ENCODE assay signal across 20 cellular contexts in genomic region chr4:111628437-111628836, GRCh38.
DNase-seq lines count a peak whose midpoint lies in the region; ATAC-seq and TF ChIP-seq lines count a peak whose summit lies in the region.
"Had no signal": no experiment of that assay in that cellular context is flagged by ENCODE, and none has a peak within 500 bp of the region (broad histone marks: within the 10 kb centered on the region; RNA-seq: fewer than 3 reads in every experiment).

No MANE protein-coding gene starts in this region.

- no peak overlapping the region for H3K18ac ChIP-seq in mesenchymal stem cell (ENCODE audit: low read depth in 1 of 2, low read length in 2 of 2)

- TF ChIP-seq POLR2A in thyroid gland (IDR thresholded peaks at IDR 0.05) = no peak

- H4K8ac ChIP-seq in mesenchymal stem cell (ENCODE audit: low read length) = no peak overlapping the region

- intact Hi-C loops in thyroid gland (cut with DNase I) = no loop called here

- no peak overlapping the region for H3K14ac ChIP-seq in mesenchymal stem cell (ENCODE audit: low read length in 2 of 2)

- ATAC-seq in HG02571 (IDR thresholded peaks at IDR 0.05; ENCODE audit: unreplicated experiment) = no peak
- ATAC-seq in HG02840 (IDR thresholded peaks at IDR 0.05; ENCODE audit: low FRiP score, unreplicated experiment) = no peak
- ATAC-seq: HCT116 had no signal

- in situ Hi-C loops in astrocyte of the cerebellum (cut with HindIII; ENCODE audit: low sequenced_read_pairs) = loop anchor here (5.0 kb wide), 1 partner anchor 1001 kb away; no protein-coding TSS in a partner anchor

- H3K23ac ChIP-seq in mesenchymal stem cell (ENCODE audit: low read length in 2 of 2) = no peak overlapping the region

- 90% methylated on average over 10 of the region's 10 CpGs for WGBS in mesenchymal stem cell
- 48 to 59% methylated on average over 9 of the region's 10 CpGs for WGBS in thyroid gland, 2 donors

- H3K4me1 ChIP-seq in HEK293 (ENCODE audit: control insufficient read depth, insufficient read depth, low read length) = no peaks in the 10 kb centered on the region
- peaks cover 5% of the 10 kb centered on the region for H3K4me1 ChIP-seq in mesenchymal stem cell (ENCODE audit: control insufficient read depth, insufficient read depth, low read depth, low read length)
- H3K4me1 ChIP-seq in thyroid gland = no peaks in the 10 kb centered on the region

- CTCF ChIA-PET in HEK293 (lab: Yijun Ruan, JAX) = interaction anchor here (0.6 to 2.1 kb wide), 4 partner anchors 12 to 964 kb away, joined by 3 to 7 read pairs (median 3); no protein-coding TSS in a partner anchor

- H3K79me1 ChIP-seq in mesenchymal stem cell (replicated peaks; ENCODE audit: low read length, poor library complexity, severe bottlenecking) = no peaks in the 10 kb centered on the region

- no peak overlapping the region for H2AK5ac ChIP-seq in mesenchymal stem cell (ENCODE audit: low read length, severe bottlenecking)

- peak overlapping the region; percentile 10 for H3K4me2 ChIP-seq in mesenchymal stem cell (ENCODE audit: low read length, poor library complexity, severe bottlenecking)
- H3K4me2 ChIP-seq: SK-N-SH had no signal

- no peak overlapping the region for H2AFZ ChIP-seq in mesenchymal stem cell (ENCODE audit: low read depth, low read length)
- H2AFZ ChIP-seq: GM23248 had no signal

- H2BK15ac ChIP-seq in mesenchymal stem cell (ENCODE audit: low read depth, poor library complexity, severe bottlenecking) = no peak overlapping the region

- H2BK5ac ChIP-seq in mesenchymal stem cell (ENCODE audit: low read depth, low read length, poor library complexity, severe bottlenecking) = no peak overlapping the region

- POLR2A ChIA-PET in HEK293 (lab: Yijun Ruan, JAX) = interaction anchor here (0.7 kb wide), 2 partner anchors 301 to 392 kb away, joined by 6 to 8 read pairs; no protein-coding TSS in a partner anchor

- no peak overlapping the region for H2BK12ac ChIP-seq in mesenchymal stem cell (ENCODE audit: low read length in 2 of 2)

- no peak overlapping the region for H4K91ac ChIP-seq in mesenchymal stem cell (ENCODE audit: low read length)

- no peaks in the 10 kb centered on the region for H3K9me3 ChIP-seq in HEK293 (ENCODE audit: control insufficient read depth, insufficient read depth, low read depth, low read length)
- no peaks in the 10 kb centered on the region for H3K9me3 ChIP-seq in mesenchymal stem cell (ENCODE audit: control insufficient read depth, low read length)
- H3K9me3 ChIP-seq in thyroid gland = no peaks in the 10 kb centered on the region
- H3K9me3 ChIP-seq: SK-N-SH had no signal

- TF ChIP-seq CTCF in HEK293 (tag by site-specific recombination; IDR thresholded peaks at IDR 0.05) = no peak
- TF ChIP-seq CTCF in astrocyte of the cerebellum (IDR thresholded peaks at IDR 0.05; ENCODE audit: low read depth, low read length, missing control alignments) = no peak
- no peak for TF ChIP-seq CTCF in thyroid gland (IDR thresholded peaks at IDR 0.05)

- H3K4me3 ChIP-seq in HEK293 (ENCODE audit: low read depth, low read length) (no peak overlapping the region), astrocyte of the cerebellum (ENCODE audit: low read depth, low read length) (no peak overlapping the region), mesenchymal stem cell (ENCODE audit: insufficient read depth in 1 of 2, low read depth in 1 of 2, low read length in 2 of 2) (no peak overlapping the region), thyroid gland (replicated peaks in 1 of 3) (no peak overlapping the region)
- H3K4me3 ChIP-seq: GM23248 had no signal

- no peaks in the 10 kb centered on the region for H3K36me3 ChIP-seq in HEK293 (ENCODE audit: control insufficient read depth in 2 of 2, insufficient read depth in 1 of 2, low read length in 2 of 2)
- no peaks in the 10 kb centered on the region for H3K36me3 ChIP-seq in mesenchymal stem cell (ENCODE audit: control insufficient read depth in 1 of 2, insufficient read depth in 2 of 2, low read depth in 1 of 2, low read length in 2 of 2)
- H3K36me3 ChIP-seq in thyroid gland = no peaks in the 10 kb centered on the region

- H3K27me3 ChIP-seq in mesenchymal stem cell (ENCODE audit: control insufficient read depth in 1 of 2, insufficient read depth in 1 of 2, low read length in 2 of 2) = no peaks in the 10 kb centered on the region
- H3K27me3 ChIP-seq in thyroid gland = no peaks in the 10 kb centered on the region

- no peak overlapping the region for H3K4ac ChIP-seq in mesenchymal stem cell (ENCODE audit: low read depth in 1 of 2, low read length in 2 of 2)

- DNase-seq in astrocyte of the cerebellum (ENCODE audit: low read depth) = peak; percentile 82
- DNase-seq in mesenchymal stem cell = no peak
- peak; percentile 15 to 23 for DNase-seq in thyroid gland
- DNase-seq in NCI-H1436 (lab: John Stamatoyannopoulos, UW) = no peak
- DNase-seq: AML-193; GM23248; IMR-90; Karpas-422; NCI-H1417 treated with DMSO at 0.1 percent for 48 hours; NCI-H2029 treated with DMSO at 0.1 percent for 48 hours; NCI-H2171 treated with DMSO at 0.1 percent for 48 hours; NK-92 treated with Interleukin-12 subunit alpha and Interleukin-12 subunit beta, amount 100 ng/mL, for 24 hours; SHP77; SK-N-SH had no signal

- H3K9ac ChIP-seq in mesenchymal stem cell (ENCODE audit: low read length) = no peak overlapping the region
- H3K9ac ChIP-seq: GM23248, SK-N-SH had no signal

- H3K27ac ChIP-seq in HEK293 (ENCODE audit: extremely low read depth, low read depth, low read length) (no peak overlapping the region), mesenchymal stem cell (ENCODE audit: low read length, poor library complexity, severe bottlenecking) (peak overlapping the region; percentile 3), thyroid gland (no peak overlapping the region)
- H3K27ac ChIP-seq: C4-2B, GM23248, HL-60 had no signal

- no peak overlapping the region for H2BK120ac ChIP-seq in mesenchymal stem cell (ENCODE audit: low read depth, low read length)

TF ChIP-seq in HEK293, 187 proteins besides CTCF, POLR2A, EP300 and RAD21:
- TF ChIP-seq ZIC2 (tag by site-specific recombination; IDR thresholded peaks at IDR 0.05) (peak; percentile 46), BCL11A (tag by site-specific recombination; IDR thresholded peaks at IDR 0.05; ENCODE audit: low read depth) (no peak)

Comparison
In these comparisons a context has a peak if more than half of its experiments do, and no peak if none do; other contexts are left out.
1. DNase-seq: peak in astrocyte of the cerebellum (single experiment) and thyroid gland (2 of 2); none in mesenchymal stem cell (single experiment) and NCI-H1436 (single experiment).